ENCODE assay signal across 20 cellular contexts in genomic region chr6:34174846-34175399, GRCh38. TPM values are rescaled to one million over a fixed set of nuclear protein-coding genes. Genes with fewer than 3 reads are reported as not detected.
DNase-seq lines count a peak whose midpoint lies in the region; ATAC-seq, FAIRE-seq and TF ChIP-seq lines count a peak whose summit lies in the region.
"Had no signal": no experiment of that assay in that cellular context is flagged by ENCODE, and none has a peak within 500 bp of the region (broad histone marks: within the 10 kb centered on the region; RNA-seq: fewer than 3 reads in every experiment).

No MANE protein-coding gene starts in this region.

- intact Hi-C loops in activated CD4-positive, alpha-beta memory T cell treated with anti-CD3 and anti-CD28 coated beads for 36 hours (cut with micrococcal nuclease), result no loop called here
- intact Hi-C loops in CD4-positive, alpha-beta T cell (cut with DNase I, micrococcal nuclease), result no loop called here

- no peak overlapping the region for H3K9ac ChIP-seq in endodermal cell (ENCODE audit: extremely low read depth, low read length, poor library complexity, severe bottlenecking)

- H3K27ac ChIP-seq in endodermal cell (ENCODE audit: low read depth, low read length), result no peak overlapping the region
- no peak overlapping the region for H3K27ac ChIP-seq in CD4-positive, alpha-beta T cell (ENCODE audit: low read depth, low read length)
- H3K27ac ChIP-seq: HL-60, RWPE1, SJSA1 had no signal

- H3K36me3 ChIP-seq in endodermal cell (ENCODE audit: control insufficient read depth, insufficient read depth, low read length), result no peaks in the 10 kb centered on the region
- H3K36me3 ChIP-seq: SJSA1 had no signal

- no peak overlapping the region for H3K27ac Mint-ChIP-seq in activated CD4-positive, alpha-beta memory T cell treated with anti-CD3 and anti-CD28 coated beads for 36 hours
- no peak overlapping the region for H3K27ac Mint-ChIP-seq in activated CD4-positive, alpha-beta memory T cell treated with anti-CD3 and anti-CD28 coated beads, Interleukin-2, amount 10 ng/mL, durations not matched to agents 7 days and 5 days
- H3K27ac Mint-ChIP-seq in endodermal cell, result no peak overlapping the region
- H3K27ac Mint-ChIP-seq in CD4-positive, alpha-beta T cell, result no peak overlapping the region

- 86 to 92% methylated on average over 3 of the region's 3 CpGs for WGBS in endodermal cell (ENCODE audit: insufficient coverage in 1 of 2, insufficient read length in 1 of 2), 2 experiments

- no peak for TF ChIP-seq CTCF in endodermal cell (conservative IDR thresholded peaks at IDR 0.05)
- no peak for TF ChIP-seq CTCF in CD4-positive, alpha-beta T cell (IDR thresholded peaks at IDR 0.05)

- TF ChIP-seq POLR2A in GM12891 (IDR thresholded peaks at IDR 0.05; ENCODE audit: low read depth, low read length), result no peak

- H3K4me3 Mint-ChIP-seq in activated CD4-positive, alpha-beta memory T cell treated with anti-CD3 and anti-CD28 coated beads for 36 hours, result no peak overlapping the region
- no peak overlapping the region for H3K4me3 Mint-ChIP-seq in activated CD4-positive, alpha-beta memory T cell treated with anti-CD3 and anti-CD28 coated beads, Interleukin-2, amount 10 ng/mL, durations not matched to agents 7 days and 5 days
- H3K4me3 Mint-ChIP-seq in endodermal cell, result no peak overlapping the region
- H3K4me3 Mint-ChIP-seq in CD4-positive, alpha-beta T cell, result no peak overlapping the region

- H3K27me3 ChIP-seq in endodermal cell (ENCODE audit: control insufficient read depth, insufficient read depth, low read length, poor library complexity, severe bottlenecking), result no peaks in the 10 kb centered on the region
- no peaks in the 10 kb centered on the region for H3K27me3 ChIP-seq in CD4-positive, alpha-beta T cell (ENCODE audit: control insufficient read depth, insufficient read depth, low read length)
- H3K27me3 ChIP-seq: SJSA1 had no signal

- no peaks in the 10 kb centered on the region for H3K9me3 Mint-ChIP-seq in activated CD4-positive, alpha-beta memory T cell treated with anti-CD3 and anti-CD28 coated beads for 36 hours
- H3K9me3 Mint-ChIP-seq in activated CD4-positive, alpha-beta memory T cell treated with anti-CD3 and anti-CD28 coated beads, Interleukin-2, amount 10 ng/mL, durations not matched to agents 7 days and 5 days, result no peaks in the 10 kb centered on the region
- H3K9me3 Mint-ChIP-seq in endodermal cell, result peaks cover 3% of the 10 kb centered on the region
- H3K9me3 Mint-ChIP-seq in CD4-positive, alpha-beta T cell, result no peaks in the 10 kb centered on the region

- H3K27me3 Mint-ChIP-seq in activated CD4-positive, alpha-beta memory T cell treated with anti-CD3 and anti-CD28 coated beads for 36 hours, result no peaks in the 10 kb centered on the region
- peaks cover 7% of the 10 kb centered on the region for H3K27me3 Mint-ChIP-seq in activated CD4-positive, alpha-beta memory T cell treated with anti-CD3 and anti-CD28 coated beads, Interleukin-2, amount 10 ng/mL, durations not matched to agents 7 days and 5 days
- H3K27me3 Mint-ChIP-seq in endodermal cell (ENCODE audit: insufficient read depth), result no peaks in the 10 kb centered on the region
- H3K27me3 Mint-ChIP-seq in CD4-positive, alpha-beta T cell, result no peaks in the 10 kb centered on the region

- no peaks in the 10 kb centered on the region for H3K4me1 ChIP-seq in endodermal cell (ENCODE audit: control insufficient read depth, insufficient read depth, low read length)
- H3K4me1 ChIP-seq: SJSA1 had no signal

- ATAC-seq in CD4-positive, alpha-beta T cell (ENCODE audit: poor library complexity), result no peak

- H3K36me3 Mint-ChIP-seq in activated CD4-positive, alpha-beta memory T cell treated with anti-CD3 and anti-CD28 coated beads for 36 hours, result no peaks in the 10 kb centered on the region
- H3K36me3 Mint-ChIP-seq in activated CD4-positive, alpha-beta memory T cell treated with anti-CD3 and anti-CD28 coated beads, Interleukin-2, amount 10 ng/mL, durations not matched to agents 7 days and 5 days (ENCODE audit: low read depth), result no peaks in the 10 kb centered on the region
- no peaks in the 10 kb centered on the region for H3K36me3 Mint-ChIP-seq in endodermal cell (ENCODE audit: low read depth)
- no peaks in the 10 kb centered on the region for H3K36me3 Mint-ChIP-seq in CD4-positive, alpha-beta T cell (ENCODE audit: low read depth)

- POLR2A ChIA-PET in activated CD4-positive, alpha-beta memory T cell treated with anti-CD3 and anti-CD28 coated beads for 36 hours (lab: Charles Lee), result no interaction called here
- POLR2A ChIA-PET in activated CD4-positive, alpha-beta memory T cell treated with anti-CD3 and anti-CD28 coated beads, Interleukin-2, amount 10 ng/mL, durations not matched to agents 7 days and 5 days (lab: Charles Lee), result no interaction called here
- POLR2A ChIA-PET in CD4-positive, alpha-beta T cell (lab: Charles Lee), result no interaction called here

- DNase-seq in activated CD4-positive, alpha-beta memory T cell treated with anti-CD3 and anti-CD28 coated beads for 36 hours, result peak; percentile 4
- no peak for DNase-seq in activated CD4-positive, alpha-beta memory T cell treated with anti-CD3 and anti-CD28 coated beads, Interleukin-2, amount 10 ng/mL, durations not matched to agents 7 days and 5 days
- DNase-seq in GM12891 (ENCODE audit: insufficient read length, low spot score) (no peak), foreskin melanocyte (peak; percentile 35), endodermal cell (no peak), T-helper 1 cell (no peak)
- DNase-seq in stimulated activated CD8-positive, alpha-beta memory T cell treated with anti-CD3 and anti-CD28 coated beads, Interleukin-4, amount 100 ng/mL, for 48 hours, result peak; percentile 20
- no peak for DNase-seq in CD4-positive, alpha-beta T cell
- DNase-seq: 8988T, C1 segment of cervical spinal cord, COR-L47, KBM-7, NCI-H1436 treated with DMSO at 0.1 percent for 48 hours, NCI-H2081, NCI-H2227 treated with DMSO at 0.1 percent for 48 hours, NCI-H526 had no signal

- H3K4me1 Mint-ChIP-seq in activated CD4-positive, alpha-beta memory T cell treated with anti-CD3 and anti-CD28 coated beads for 36 hours (ENCODE audit: low read depth), result peaks cover 4% of the 10 kb centered on the region
- no peaks in the 10 kb centered on the region for H3K4me1 Mint-ChIP-seq in activated CD4-positive, alpha-beta memory T cell treated with anti-CD3 and anti-CD28 coated beads, Interleukin-2, amount 10 ng/mL, durations not matched to agents 7 days and 5 days
- no peaks in the 10 kb centered on the region for H3K4me1 Mint-ChIP-seq in endodermal cell
- H3K4me1 Mint-ChIP-seq in CD4-positive, alpha-beta T cell (ENCODE audit: low read depth), result peaks cover 15% of the 10 kb centered on the region

- H3K4me3 ChIP-seq in endodermal cell (ENCODE audit: low read length), result no peak overlapping the region
- H3K4me3 ChIP-seq: SJSA1 had no signal

- FAIRE-seq in GM12891 (lab: Jason Lieb, UNC), result peak; percentile 28
- FAIRE-seq: GM19239 had no signal

- H3K9me3 ChIP-seq in endodermal cell (ENCODE audit: control insufficient read depth, low read length), result no peaks in the 10 kb centered on the region
- no peaks in the 10 kb centered on the region for H3K9me3 ChIP-seq in CD4-positive, alpha-beta T cell (ENCODE audit: control insufficient read depth, low read length)
- H3K9me3 ChIP-seq: SJSA1 had no signal

- CTCF ChIA-PET in activated CD4-positive, alpha-beta memory T cell treated with anti-CD3 and anti-CD28 coated beads for 36 hours (lab: Charles Lee), result interaction anchor here (1.6 kb wide), 1 partner anchor 22 kb away, joined by 6 read pairs; no protein-coding TSS in a partner anchor
- CTCF ChIA-PET in activated CD4-positive, alpha-beta memory T cell treated with anti-CD3 and anti-CD28 coated beads, Interleukin-2, amount 10 ng/mL, durations not matched to agents 7 days and 5 days (lab: Charles Lee), result no interaction called here
- CTCF ChIA-PET in CD4-positive, alpha-beta T cell (lab: Charles Lee), result no interaction called here

TF ChIP-seq in GM12891, 5 proteins besides CTCF, POLR2A, EP300 and RAD21:
- TF ChIP-seq POU2F2 (IDR thresholded peaks at IDR 0.05; ENCODE audit: low read depth, low read length) (no peak), SPI1 (IDR thresholded peaks at IDR 0.05; ENCODE audit: low read depth, low read length) (no peak), POLR2AphosphoS5 (IDR thresholded peaks at IDR 0.05; ENCODE audit: low read depth, low read length) (no peak)
TF ChIP-seq in GM12891: peak in this region for 0.

RNA-seq across cellular contexts. Expression of gene GRM4, which starts 29.0 kb away (rescaled TPM):
- total RNA-seq in activated CD4-positive, alpha-beta memory T cell treated with anti-CD3 and anti-CD28 coated beads for 36 hours, result under 1 TPM in 1 of 2 experiments, not detected in 1; 0.05 TPM
- total RNA-seq in activated CD4-positive, alpha-beta memory T cell treated with anti-CD3 and anti-CD28 coated beads, Interleukin-2, amount 10 ng/mL, durations not matched to agents 7 days and 5 days, result not detected
- 0.09 TPM for polyA plus RNA-seq in GM12891 (2012; ENCODE audit: low read depth, missing spikeins)
- 1 to 10 TPM; 3.1 to 9.1 TPM for total RNA-seq in endodermal cell
- 1.4 TPM for polyA plus RNA-seq in endodermal cell (2013, experiment 1 of 2)
- polyA plus RNA-seq in endodermal cell (2013, experiment 2 of 2), result 0.99 TPM
- under 1 TPM in 1 of 2 experiments, not detected in 1; 0.08 TPM for total RNA-seq in CD4-positive, alpha-beta T cell
- total RNA-seq: SJSA1 had no signal

Comparison
In these comparisons a context has a peak if more than half of its experiments do, and no peak if none do; other contexts are left out.
1. DNase-seq: peak in activated CD4-positive, alpha-beta memory T cell treated with anti-CD3 and anti-CD28 coated beads for 36 hours (single experiment), foreskin melanocyte (single experiment) and stimulated activated CD8-positive, alpha-beta memory T cell treated with anti-CD3 and anti-CD28 coated beads, Interleukin-4, amount 100 ng/mL, for 48 hours (single experiment); none in activated CD4-positive, alpha-beta memory T cell treated with anti-CD3 and anti-CD28 coated beads, Interleukin-2, amount 10 ng/mL, durations not matched to agents 7 days and 5 days (single experiment), GM12891 (single experiment), endodermal cell (single experiment), T-helper 1 cell (0 of 5) and CD4-positive, alpha-beta T cell (0 of 10).